In the genomic region with DNA sequence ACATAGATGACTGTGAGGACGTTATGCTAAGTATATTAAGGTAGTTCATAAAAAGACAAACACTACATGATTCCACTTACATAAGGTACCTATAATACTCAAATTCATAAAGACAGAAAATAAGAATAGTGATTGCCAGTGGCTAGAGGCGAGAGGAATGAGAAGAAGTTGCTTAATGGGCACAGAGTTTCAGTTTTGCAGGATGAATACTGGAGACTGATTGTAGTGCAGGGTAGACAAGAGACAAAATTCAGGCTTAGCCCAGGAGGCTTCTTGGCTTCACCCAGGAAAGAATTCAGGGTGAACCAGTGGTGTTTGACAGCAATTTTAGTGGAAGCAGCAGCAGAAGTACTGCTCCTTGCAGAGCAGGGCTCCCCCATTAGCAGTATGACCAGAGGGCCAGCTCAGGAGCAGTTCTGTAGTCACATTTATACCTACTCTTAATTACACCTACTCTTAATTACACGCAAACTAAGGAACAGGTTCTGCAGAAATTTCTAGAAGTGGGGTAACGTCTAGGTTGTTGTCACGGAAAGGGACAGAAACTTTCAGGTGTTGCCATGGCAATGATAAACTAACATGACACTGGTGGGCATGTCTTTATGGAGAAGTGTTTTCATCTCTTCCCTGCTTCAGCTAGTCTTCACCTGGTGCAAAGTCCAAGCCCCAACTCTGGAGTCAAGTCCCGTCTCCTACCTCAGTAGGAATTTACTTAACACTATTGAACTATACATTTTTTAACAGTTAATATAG, we compare ENCODE assay signal across 13 cellular contexts. TPM values are rescaled to one million over a fixed set of nuclear protein-coding genes. Genes with fewer than 3 reads are reported as not detected.
A peak's percentile ranks its signal among the peaks of the same experiment; 100 is the strongest.
DNase-seq lines count a peak whose midpoint lies in the region; ATAC-seq and TF ChIP-seq lines count a peak whose summit lies in the region.
"Had no signal": no experiment of that assay in that cellular context is flagged by ENCODE, and none has a peak within 500 bp of the region (broad histone marks: within the 10 kb centered on the region; RNA-seq: fewer than 3 reads in every experiment).

No MANE protein-coding gene starts in this region.

- no peaks in the 10 kb centered on the region for H3K27me3 ChIP-seq in right cardiac atrium (ENCODE audit: control insufficient read depth, insufficient read depth)
- H3K27me3 ChIP-seq in colonic mucosa, result no peaks in the 10 kb centered on the region
- H3K27me3 ChIP-seq in effector memory CD4-positive, alpha-beta T cell (replicated peaks; ENCODE audit: control insufficient read depth, insufficient read depth, low read length, poor library complexity, severe bottlenecking), result no peaks in the 10 kb centered on the region
- no peaks in the 10 kb centered on the region for H3K27me3 ChIP-seq in neural progenitor cell
- H3K27me3 ChIP-seq: ascending aorta had no signal

- ATAC-seq in Right ventricle myocardium superior (ENCODE audit: poor library complexity) (peak; percentile 27), right cardiac atrium (no peak)
- ATAC-seq in stimulated activated naive CD8-positive, alpha-beta T cell treated with anti-CD3 and anti-CD28 coated beads, Interleukin-15, amount 100 ng/mL, for 72 hours, result peak; percentile 47

- H3K27me3 Mint-ChIP-seq in stimulated activated naive CD8-positive, alpha-beta T cell treated with anti-CD3 and anti-CD28 coated beads, Interleukin-15, amount 100 ng/mL, for 72 hours, result no peaks in the 10 kb centered on the region
- H3K27me3 Mint-ChIP-seq in neural progenitor cell (ENCODE audit: insufficient read depth, low read depth), result peaks cover 3% of the 10 kb centered on the region

- DNase-seq in Right ventricle myocardium superior, result no peak
- DNase-seq in right cardiac atrium, result no peak
- peak; percentile 28 for DNase-seq in OCI-LY7 (ENCODE audit: low spot score)
- no peak for DNase-seq in colonic mucosa
- DNase-seq in stimulated activated naive CD8-positive, alpha-beta T cell treated with anti-CD3 and anti-CD28 coated beads, Interleukin-15, amount 100 ng/mL, for 72 hours, result no peak
- no peak for DNase-seq in effector memory CD4-positive, alpha-beta T cell
- DNase-seq in T1000 (lab: John Stamatoyannopoulos, UW), result no peak
- no peak for DNase-seq in neural progenitor cell (ENCODE audit: low spot score)
- DNase-seq: effector CD8-positive, alpha-beta T cell; NCI-H446 treated with DMSO at 0.1 percent for 48 hours; SIG-M5; stimulated activated CD4-positive, alpha-beta T cell treated with anti-CD3 and anti-CD28 coated beads, Interleukin-2, amount 100 ng/mL, for 24 hours had no signal

- WGBS in right cardiac atrium, result 75% methylated on average over 6 of the region's 6 CpGs

- H3K9me3 ChIP-seq in right cardiac atrium (ENCODE audit: control insufficient read depth, low read length) (no peaks in the 10 kb centered on the region), OCI-LY7 (ENCODE audit: low read length) (no peaks in the 10 kb centered on the region), colonic mucosa (no peaks in the 10 kb centered on the region), neural progenitor cell (ENCODE audit: low read depth) (no peaks in the 10 kb centered on the region)
- no peaks in the 10 kb centered on the region for H3K9me3 ChIP-seq in effector memory CD4-positive, alpha-beta T cell (ENCODE audit: control insufficient read depth, low read length)
- H3K9me3 ChIP-seq: ascending aorta had no signal

- CTCF ChIA-PET in OCI-LY7 (lab: Charles Lee; ENCODE audit: unreplicated experiment), result no interaction called here

- H3K36me3 Mint-ChIP-seq in neural progenitor cell, result peaks cover 58% of the 10 kb centered on the region

- POLR2A ChIA-PET in OCI-LY7 (lab: Charles Lee), result interaction anchor here (0.6 to 2.0 kb wide), 6 partner anchors 10 to 1906 kb away, joined by 3 to 8 read pairs (median 3); no protein-coding TSS in a partner anchor

- H3K79me2 ChIP-seq in OCI-LY7 (ENCODE audit: insufficient read depth, low read depth, low read length) (peaks cover 100% of the 10 kb centered on the region), neural progenitor cell (ENCODE audit: low read depth) (peaks cover 100% of the 10 kb centered on the region)

- H3K27ac ChIP-seq in right cardiac atrium (ENCODE audit: low read length), result no peak overlapping the region
- H3K27ac ChIP-seq in OCI-LY7 (ENCODE audit: low read depth, low read length, poor library complexity, severe bottlenecking), result peak overlapping the region; percentile 22
- H3K27ac ChIP-seq in colonic mucosa, result peak overlapping the region; percentile 9
- no peak overlapping the region for H3K27ac ChIP-seq in effector memory CD4-positive, alpha-beta T cell (ENCODE audit: insufficient read depth, low read length, poor library complexity, severe bottlenecking)
- no peak overlapping the region for H3K27ac ChIP-seq in neural progenitor cell
- H3K27ac ChIP-seq: ascending aorta had no signal

- no peak overlapping the region for H3K4me3 ChIP-seq in right cardiac atrium (ENCODE audit: low read length)
- H3K4me3 ChIP-seq in OCI-LY7 (ENCODE audit: low read depth, low read length, poor library complexity, severe bottlenecking), result no peak overlapping the region
- H3K4me3 ChIP-seq in colonic mucosa, result no peak overlapping the region
- no peak overlapping the region for H3K4me3 ChIP-seq in effector memory CD4-positive, alpha-beta T cell (ENCODE audit: insufficient read depth, low read depth, low read length, poor library complexity, severe bottlenecking)
- H3K4me3 ChIP-seq in neural progenitor cell, result no peak overlapping the region
- H3K4me3 ChIP-seq: ascending aorta had no signal

- BruUV-seq in OCI-LY7 (replicated peaks; lab: Mats Ljungman, UMichigan), result no TSS peak

- H2AFZ ChIP-seq in OCI-LY7 (ENCODE audit: low read length) (no peak overlapping the region), neural progenitor cell (replicated peaks) (no peak overlapping the region)

- no peak for TF ChIP-seq CTCF in OCI-LY7 (conservative IDR thresholded peaks at IDR 0.05; ENCODE audit: low read length)
- TF ChIP-seq CTCF in colonic mucosa (IDR thresholded peaks at IDR 0.05), result no peak
- no peak for TF ChIP-seq CTCF in neural progenitor cell (IDR thresholded peaks at IDR 0.05)

- H3K9ac ChIP-seq in colonic mucosa (ENCODE audit: low read depth in 2 of 2, low read length in 2 of 2) (peak overlapping the region in 1 of 2 donors; percentile 58), neural progenitor cell (no peak overlapping the region)

- H3K27ac Mint-ChIP-seq in stimulated activated naive CD8-positive, alpha-beta T cell treated with anti-CD3 and anti-CD28 coated beads, Interleukin-15, amount 100 ng/mL, for 72 hours, result peak overlapping the region in 1 of 2 donors; percentile 18
- H3K27ac Mint-ChIP-seq in neural progenitor cell, result no peak overlapping the region

- intact Hi-C loops in Right ventricle myocardium superior (cut with DNase I) (no loop called here), right cardiac atrium (cut with DNase I) (loop anchor here in 1 of 4 donors (2.0 kb wide), 1 partner anchor 51 kb away; no protein-coding TSS in a partner anchor), OCI-LY7 (cut with micrococcal nuclease; ENCODE audit: unreplicated experiment) (loop anchor here (5.0 kb wide), 1 partner anchor 80 kb away; no protein-coding TSS in a partner anchor), colonic mucosa (cut with DNase I) (no loop called here)

- H3K36me3 ChIP-seq in OCI-LY7 (ENCODE audit: insufficient read depth, low read length) (peaks cover 23% of the 10 kb centered on the region), colonic mucosa (no peaks in the 10 kb centered on the region), neural progenitor cell (no peaks in the 10 kb centered on the region)
- H3K36me3 ChIP-seq in effector memory CD4-positive, alpha-beta T cell (ENCODE audit: control insufficient read depth, insufficient read depth, low read length), result no peaks in the 10 kb centered on the region
- H3K36me3 ChIP-seq: ascending aorta had no signal

- H3K9me3 Mint-ChIP-seq in stimulated activated naive CD8-positive, alpha-beta T cell treated with anti-CD3 and anti-CD28 coated beads, Interleukin-15, amount 100 ng/mL, for 72 hours, result no peaks in the 10 kb centered on the region
- H3K9me3 Mint-ChIP-seq in neural progenitor cell, result peaks cover 70% of the 10 kb centered on the region

- peaks cover 3% of the 10 kb centered on the region for H3K4me1 ChIP-seq in right cardiac atrium (ENCODE audit: control insufficient read depth, insufficient read depth, low read length)
- H3K4me1 ChIP-seq in OCI-LY7 (ENCODE audit: insufficient read depth, low read length, poor library complexity, severe bottlenecking), result peaks cover 61% of the 10 kb centered on the region
- H3K4me1 ChIP-seq in colonic mucosa, result peaks cover 19% of the 10 kb centered on the region
- H3K4me1 ChIP-seq in effector memory CD4-positive, alpha-beta T cell (ENCODE audit: control insufficient read depth, insufficient read depth, low read length, poor library complexity, severe bottlenecking), result peaks cover 31% of the 10 kb centered on the region
- peaks cover 14% of the 10 kb centered on the region for H3K4me1 ChIP-seq in neural progenitor cell

- H3K4me1 Mint-ChIP-seq in stimulated activated naive CD8-positive, alpha-beta T cell treated with anti-CD3 and anti-CD28 coated beads, Interleukin-15, amount 100 ng/mL, for 72 hours, result peaks cover 88% of the 10 kb centered on the region
- H3K4me1 Mint-ChIP-seq in neural progenitor cell, result no peaks in the 10 kb centered on the region

- H3K9me2 ChIP-seq in OCI-LY7 (ENCODE audit: insufficient read depth, low read length), result no peaks in the 10 kb centered on the region

- H4K20me1 ChIP-seq in OCI-LY7 (ENCODE audit: insufficient read depth, low read length) (peaks cover 34% of the 10 kb centered on the region), neural progenitor cell (ENCODE audit: low read depth) (peaks cover 86% of the 10 kb centered on the region)

- H3K4me3 Mint-ChIP-seq in stimulated activated naive CD8-positive, alpha-beta T cell treated with anti-CD3 and anti-CD28 coated beads, Interleukin-15, amount 100 ng/mL, for 72 hours, result peak overlapping the region in 1 of 2 donors; percentile 38
- no peak overlapping the region for H3K4me3 Mint-ChIP-seq in neural progenitor cell

- no peaks in the 10 kb centered on the region for H3F3A ChIP-seq in neural progenitor cell (ENCODE audit: low read depth)

- peak overlapping the region; percentile 50; the same call in 1 of the 2 replicates for H3K4me2 ChIP-seq in OCI-LY7 (ENCODE audit: low read length)
- no peak overlapping the region for H3K4me2 ChIP-seq in neural progenitor cell

RNA-seq across cellular contexts. Expression of gene TBL1XR1, which starts 55.2 kb away (rescaled TPM):
- 90.8 TPM for total RNA-seq in Right ventricle myocardium superior
- 100 to 1,000 TPM; 137 to 145 (median 141) TPM for total RNA-seq in right cardiac atrium
- polyA plus RNA-seq in right cardiac atrium, result 31.4 TPM
- total RNA-seq in OCI-LY7 (2014; rRNA removed; shearing (Covaris generic)), result 103 and 121 TPM in 2 replicates
- 158 and 162 TPM in 2 replicates for total RNA-seq in OCI-LY7 (2022)
- 100 to 1,000 TPM; 202 to 226 TPM for total RNA-seq in colonic mucosa
- total RNA-seq in neural progenitor cell (ENCODE audit: low replicate concordance), result 186 and 275 TPM in 2 replicates

Comparison
In these comparisons a context has a peak if more than half of its experiments do, and no peak if none do; other contexts are left out.
1. ATAC-seq: peak in Right ventricle myocardium superior (single experiment) and stimulated activated naive CD8-positive, alpha-beta T cell treated with anti-CD3 and anti-CD28 coated beads, Interleukin-15, amount 100 ng/mL, for 72 hours (single experiment); none in right cardiac atrium (0 of 2).
2. H3K27ac ChIP-seq: peak in OCI-LY7 (single experiment) and colonic mucosa (single experiment); none in right cardiac atrium (single experiment), effector memory CD4-positive, alpha-beta T cell (single experiment) and neural progenitor cell (single experiment).